Comparison of ENCODE assay signal across 8 cellular contexts in the genomic region with DNA sequence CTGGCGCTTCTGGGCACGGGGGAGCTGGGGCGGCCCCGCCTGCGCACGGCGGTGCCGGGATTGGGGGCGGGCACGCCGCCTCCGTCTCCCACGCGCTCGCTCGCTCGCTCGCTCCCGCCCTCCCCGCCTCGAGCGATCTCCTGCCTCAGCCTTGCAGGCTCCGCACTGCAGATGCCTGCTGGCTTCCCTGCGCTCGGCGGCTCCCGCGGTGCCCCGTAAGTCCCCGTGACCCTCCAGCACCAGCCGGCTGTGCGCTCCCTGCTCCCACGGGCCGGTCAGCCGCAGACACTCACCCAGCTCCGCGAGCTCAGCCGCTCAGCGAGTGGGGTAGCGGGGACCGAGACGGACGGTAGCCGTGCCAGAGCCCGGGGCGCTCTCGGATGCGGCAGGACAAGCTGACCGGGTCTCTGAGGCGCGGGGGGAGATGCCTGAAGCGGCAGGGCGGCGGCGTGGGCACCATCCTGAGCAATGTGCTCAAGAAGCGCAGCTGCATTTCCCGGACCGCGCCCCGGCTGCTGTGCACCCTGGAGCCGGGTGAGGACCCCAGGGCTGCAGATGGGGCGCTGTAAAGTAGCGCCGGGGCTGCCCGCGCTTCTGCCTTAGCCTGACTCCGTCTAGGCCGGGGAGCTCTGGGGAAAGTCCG. TPM values are rescaled to one million over a fixed set of nuclear protein-coding genes. Genes with fewer than 3 reads are reported as not detected.
DNase-seq lines count a peak whose midpoint lies in the region; ATAC-seq, FAIRE-seq and TF ChIP-seq lines count a peak whose summit lies in the region.

A gene with protein sequence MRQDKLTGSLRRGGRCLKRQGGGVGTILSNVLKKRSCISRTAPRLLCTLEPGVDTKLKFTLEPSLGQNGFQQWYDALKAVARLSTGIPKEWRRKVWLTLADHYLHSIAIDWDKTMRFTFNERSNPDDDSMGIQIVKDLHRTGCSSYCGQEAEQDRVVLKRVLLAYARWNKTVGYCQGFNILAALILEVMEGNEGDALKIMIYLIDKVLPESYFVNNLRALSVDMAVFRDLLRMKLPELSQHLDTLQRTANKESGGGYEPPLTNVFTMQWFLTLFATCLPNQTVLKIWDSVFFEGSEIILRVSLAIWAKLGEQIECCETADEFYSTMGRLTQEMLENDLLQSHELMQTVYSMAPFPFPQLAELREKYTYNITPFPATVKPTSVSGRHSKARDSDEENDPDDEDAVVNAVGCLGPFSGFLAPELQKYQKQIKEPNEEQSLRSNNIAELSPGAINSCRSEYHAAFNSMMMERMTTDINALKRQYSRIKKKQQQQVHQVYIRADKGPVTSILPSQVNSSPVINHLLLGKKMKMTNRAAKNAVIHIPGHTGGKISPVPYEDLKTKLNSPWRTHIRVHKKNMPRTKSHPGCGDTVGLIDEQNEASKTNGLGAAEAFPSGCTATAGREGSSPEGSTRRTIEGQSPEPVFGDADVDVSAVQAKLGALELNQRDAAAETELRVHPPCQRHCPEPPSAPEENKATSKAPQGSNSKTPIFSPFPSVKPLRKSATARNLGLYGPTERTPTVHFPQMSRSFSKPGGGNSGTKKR (plus strand): TSS at position 148 of the 643 bp plus-strand sequence. CDS start 233 bp downstream, at position 381.

- H3K27ac Mint-ChIP-seq in activated T-helper 1 cell treated with anti-CD3 and anti-CD28 coated beads, Interleukin-12 subunit alpha, Interleukin-12 subunit beta, Interleukin-2, Interleukin-4 antibody, amounts not matched to agents 30 ng/mL and 10 ng/mL and 1 ng/mL, durations not matched to agents 14 hours and 24 hours and 36 hours = no peak within 1 kb of the TSS
- no peak within 1 kb of the TSS for H3K27ac Mint-ChIP-seq in neural progenitor cell

- H3K4me1 ChIP-seq in neural progenitor cell (peaks cover 9% of the 10 kb centered on the region), vagina (peaks cover 20% of the 10 kb centered on the region)

- FAIRE-seq in D721Med (lab: Jason Lieb, UNC) (no peak), frontal cortex (lab: Jason Lieb, UNC) (no peak)

- H4K20me1 ChIP-seq in neural progenitor cell (ENCODE audit: low read depth) = peaks cover 43% of the 10 kb centered on the region

- H3K27ac ChIP-seq in neural progenitor cell (no peak within 1 kb of the TSS), vagina (no peak within 1 kb of the TSS)

- H3K27me3 Mint-ChIP-seq in activated T-helper 1 cell treated with anti-CD3 and anti-CD28 coated beads, Interleukin-12 subunit alpha, Interleukin-12 subunit beta, Interleukin-2, Interleukin-4 antibody, amounts not matched to agents 30 ng/mL and 10 ng/mL and 1 ng/mL, durations not matched to agents 14 hours and 24 hours and 36 hours (ENCODE audit: insufficient read depth) = peaks cover 46% of the 10 kb centered on the region
- H3K27me3 Mint-ChIP-seq in neural progenitor cell (ENCODE audit: insufficient read depth, low read depth) = peaks cover 46% of the 10 kb centered on the region

- no peak within 1 kb of the TSS for H3K9ac ChIP-seq in neural progenitor cell

- DNase-seq in D721Med (ENCODE audit: insufficient read length, low spot score) (peak; percentile 29), NCI-H345 treated with DMSO at 0.1 percent for 48 hours (lab: John Stamatoyannopoulos, UW; ENCODE audit: unreplicated experiment) (peak; percentile 67), frontal cortex (ENCODE audit: low spot score in 2 of 2) (peak; percentile 49 to 56), neural progenitor cell (ENCODE audit: low spot score) (peak; percentile 72), vagina (ENCODE audit: extremely low spot score in 2 of 2) (no peak)
- peak; percentile 4 for DNase-seq in activated T-helper 1 cell treated with anti-CD3 and anti-CD28 coated beads, Interleukin-12 subunit alpha, Interleukin-12 subunit beta, Interleukin-2, Interleukin-4 antibody, amounts not matched to agents 30 ng/mL and 10 ng/mL and 1 ng/mL, durations not matched to agents 14 hours and 24 hours and 36 hours (ENCODE audit: low spot score)

- peaks cover 8% of the 10 kb centered on the region for H3K4me1 Mint-ChIP-seq in activated T-helper 1 cell treated with anti-CD3 and anti-CD28 coated beads, Interleukin-12 subunit alpha, Interleukin-12 subunit beta, Interleukin-2, Interleukin-4 antibody, amounts not matched to agents 30 ng/mL and 10 ng/mL and 1 ng/mL, durations not matched to agents 14 hours and 24 hours and 36 hours (ENCODE audit: low read depth)
- peaks cover 16% of the 10 kb centered on the region for H3K4me1 Mint-ChIP-seq in neural progenitor cell

- H3K4me3 ChIP-seq in neural progenitor cell (peak within 1 kb of the TSS; percentile 52), vagina (peak within 1 kb of the TSS; percentile 38 to 40)

- H3K9me3 ChIP-seq in neural progenitor cell (ENCODE audit: low read depth) (no peaks in the 10 kb centered on the region), vagina (no peaks in the 10 kb centered on the region)

- peaks cover 4% of the 10 kb centered on the region for H3K9me3 Mint-ChIP-seq in activated T-helper 1 cell treated with anti-CD3 and anti-CD28 coated beads, Interleukin-12 subunit alpha, Interleukin-12 subunit beta, Interleukin-2, Interleukin-4 antibody, amounts not matched to agents 30 ng/mL and 10 ng/mL and 1 ng/mL, durations not matched to agents 14 hours and 24 hours and 36 hours
- H3K9me3 Mint-ChIP-seq in neural progenitor cell = peaks cover 5% of the 10 kb centered on the region

- H3F3A ChIP-seq in neural progenitor cell (ENCODE audit: low read depth) = peaks cover 6% of the 10 kb centered on the region

- intact Hi-C loops in activated T-helper 1 cell treated with anti-CD3 and anti-CD28 coated beads, Interleukin-12 subunit alpha, Interleukin-12 subunit beta, Interleukin-2, Interleukin-4 antibody, amounts not matched to agents 30 ng/mL and 10 ng/mL and 1 ng/mL, durations not matched to agents 14 hours and 24 hours and 36 hours (cut with micrococcal nuclease) = loop anchor here (10.0 kb wide), 1 partner anchor 1000 kb away; a partner anchor contains a TSS
- intact Hi-C loops in vagina (cut with DNase I) = no loop called here

- ATAC-seq in HG02642 (IDR thresholded peaks at IDR 0.05; ENCODE audit: poor library complexity, unreplicated experiment) (peak; percentile 68), GM21619 (IDR thresholded peaks at IDR 0.05; ENCODE audit: unreplicated experiment) (no peak)

- peaks cover 82% of the 10 kb centered on the region for H3K27me3 ChIP-seq in neural progenitor cell
- H3K27me3 ChIP-seq in vagina = peaks cover 7% of the 10 kb centered on the region

- H3K36me3 Mint-ChIP-seq in activated T-helper 1 cell treated with anti-CD3 and anti-CD28 coated beads, Interleukin-12 subunit alpha, Interleukin-12 subunit beta, Interleukin-2, Interleukin-4 antibody, amounts not matched to agents 30 ng/mL and 10 ng/mL and 1 ng/mL, durations not matched to agents 14 hours and 24 hours and 36 hours (ENCODE audit: low read depth) = no peaks in the 10 kb centered on the region
- H3K36me3 Mint-ChIP-seq in neural progenitor cell = peaks cover 2% of the 10 kb centered on the region

- no peaks in the 10 kb centered on the region for H3K79me2 ChIP-seq in neural progenitor cell (ENCODE audit: low read depth)

- no peaks in the 10 kb centered on the region for H3K36me3 ChIP-seq in neural progenitor cell
- no peaks in the 10 kb centered on the region for H3K36me3 ChIP-seq in vagina

- peak within 1 kb of the TSS; percentile 62 for H3K4me3 Mint-ChIP-seq in activated T-helper 1 cell treated with anti-CD3 and anti-CD28 coated beads, Interleukin-12 subunit alpha, Interleukin-12 subunit beta, Interleukin-2, Interleukin-4 antibody, amounts not matched to agents 30 ng/mL and 10 ng/mL and 1 ng/mL, durations not matched to agents 14 hours and 24 hours and 36 hours
- H3K4me3 Mint-ChIP-seq in neural progenitor cell = peak within 1 kb of the TSS; percentile 83

- no peak for TF ChIP-seq POLR2A in vagina (IDR thresholded peaks at IDR 0.05)

- peak within 1 kb of the TSS; percentile 92 for H3K4me2 ChIP-seq in neural progenitor cell

- no peak within 1 kb of the TSS for H2AFZ ChIP-seq in neural progenitor cell (replicated peaks)

- TF ChIP-seq CTCF in D721Med (IDR thresholded peaks at IDR 0.05; ENCODE audit: insufficient read depth, missing control alignments) (no peak), neural progenitor cell (IDR thresholded peaks at IDR 0.05) (no peak), vagina (IDR thresholded peaks at IDR 0.05) (no peak)

RNA-seq across cellular contexts. Expression of the gene that starts here (rescaled TPM):
- total RNA-seq in activated T-helper 1 cell treated with anti-CD3 and anti-CD28 coated beads, Interleukin-12 subunit alpha, Interleukin-12 subunit beta, Interleukin-2, Interleukin-4 antibody, amounts not matched to agents 30 ng/mL and 10 ng/mL and 1 ng/mL, durations not matched to agents 14 hours and 24 hours and 36 hours = 1.1 and 1.6 TPM in 2 replicates
- total RNA-seq in frontal cortex (59.1 TPM), neural progenitor cell (ENCODE audit: low replicate concordance) (9.4 and 9.7 TPM in 2 replicates), vagina (3.9 TPM)

Comparison
In these comparisons a context has a peak if more than half of its experiments do, and no peak if none do; other contexts are left out.
1. DNase-seq: peak in D721Med (single experiment), NCI-H345 treated with DMSO at 0.1 percent for 48 hours (single experiment), activated T-helper 1 cell treated with anti-CD3 and anti-CD28 coated beads, Interleukin-12 subunit alpha, Interleukin-12 subunit beta, Interleukin-2, Interleukin-4 antibody, amounts not matched to agents 30 ng/mL and 10 ng/mL and 1 ng/mL, durations not matched to agents 14 hours and 24 hours and 36 hours (single experiment), frontal cortex (2 of 2) and neural progenitor cell (single experiment); none in vagina (0 of 2).